Comparison of ENCODE assay signal across 17 cellular contexts in genomic region chr1:13737388-13737787, GRCh38. TPM values are rescaled to one million over a fixed set of nuclear protein-coding genes. Genes with fewer than 3 reads are reported as not detected.
DNase-seq lines count a peak whose midpoint lies in the region; ATAC-seq and TF ChIP-seq lines count a peak whose summit lies in the region.
"Had no signal": no experiment of that assay in that cellular context is flagged by ENCODE, and none has a peak within 500 bp of the region (broad histone marks: within the 10 kb centered on the region; RNA-seq: fewer than 3 reads in every experiment).

No MANE protein-coding gene starts in this region.

- no peak for ATAC-seq in activated B cell treated with CpG ODN at 0.5 μM for 24 hours (ENCODE audit: low read depth)
- ATAC-seq: heart right ventricle, left ventricle myocardium superior had no signal

- H4K20me1 ChIP-seq in neural progenitor cell (ENCODE audit: low read depth): peaks cover 11% of the 10 kb centered on the region

- H3K4me3 Mint-ChIP-seq in activated B cell treated with CpG ODN at 0.5 μM for 24 hours: no peak overlapping the region
- no peak overlapping the region for H3K4me3 Mint-ChIP-seq in neural progenitor cell

- H3K27me3 Mint-ChIP-seq in activated B cell treated with CpG ODN at 0.5 μM for 24 hours (no peaks in the 10 kb centered on the region), neural progenitor cell (ENCODE audit: insufficient read depth, low read depth) (no peaks in the 10 kb centered on the region)

- H3F3A ChIP-seq in neural progenitor cell (ENCODE audit: low read depth): peaks cover 4% of the 10 kb centered on the region

- TF ChIP-seq CTCF in activated B cell treated with CpG ODN at 0.5 μM for 24 hours (IDR thresholded peaks at IDR 0.05) (no peak), neural progenitor cell (IDR thresholded peaks at IDR 0.05) (no peak)

- CTCF ChIA-PET in activated B cell treated with CpG ODN at 0.5 μM for 24 hours (lab: Charles Lee): interaction anchor here (1.0 kb wide), 1 partner anchor 34 kb away, joined by 3 read pairs; no protein-coding TSS in a partner anchor

- no peaks in the 10 kb centered on the region for H3K9me3 Mint-ChIP-seq in activated B cell treated with CpG ODN at 0.5 μM for 24 hours
- H3K9me3 Mint-ChIP-seq in neural progenitor cell: no peaks in the 10 kb centered on the region

- H3K36me3 ChIP-seq in neural progenitor cell: no peaks in the 10 kb centered on the region

- DNase-seq in DMS79 treated with DMSO at 0.1 percent for 48 hours (lab: John Stamatoyannopoulos, UW) (peak; percentile 36), DMS79 (lab: John Stamatoyannopoulos, UW) (no peak), NCI-H1105 treated with DMSO at 0.1 percent for 48 hours (lab: John Stamatoyannopoulos, UW) (peak; percentile 88), activated B cell treated with CpG ODN at 0.5 μM for 24 hours (no peak), neural progenitor cell (ENCODE audit: low spot score) (no peak), NCI-H2029 (lab: John Stamatoyannopoulos, UW) (no peak), SW480 (ENCODE audit: low spot score) (no peak), LoVo (ENCODE audit: low spot score) (no peak)
- DNase-seq: 8988T; activated naive CD4-positive, alpha-beta T cell treated with anti-CD3 and anti-CD28 coated beads, Interleukin-2, amount 50 U/mL, for 16 hours; Caco-2; heart right ventricle; left ventricle myocardium superior; NCI-H1048 had no signal

- H3K9ac ChIP-seq in neural progenitor cell: no peak overlapping the region

- intact Hi-C loops in activated B cell treated with CpG ODN at 0.5 μM for 24 hours (cut with micrococcal nuclease): loop anchor here (10.0 kb wide), 1 partner anchor 1787 kb away; the partner anchor contains the start of genes CASP9 and DNAJC16

- H3K4me2 ChIP-seq in neural progenitor cell: peak overlapping the region; percentile 8

- no peak overlapping the region for H3K4me3 ChIP-seq in neural progenitor cell
- H3K4me3 ChIP-seq: heart right ventricle, SK-N-MC, skin epidermis, tibial nerve had no signal

- peaks cover 20% of the 10 kb centered on the region for H3K4me1 ChIP-seq in neural progenitor cell
- H3K4me1 ChIP-seq: Caco-2 had no signal

- POLR2A ChIA-PET in activated B cell treated with CpG ODN at 0.5 μM for 24 hours (lab: Charles Lee): interaction anchor here (1.1 to 1.9 kb wide), 2 partner anchors 12 to 70 kb away, joined by 3 to 9 read pairs; no protein-coding TSS in a partner anchor

- H3K4me1 Mint-ChIP-seq in activated B cell treated with CpG ODN at 0.5 μM for 24 hours: peaks cover 49% of the 10 kb centered on the region
- peaks cover 15% of the 10 kb centered on the region for H3K4me1 Mint-ChIP-seq in neural progenitor cell

- H3K27ac ChIP-seq in neural progenitor cell: no peak overlapping the region
- H3K27ac ChIP-seq: heart right ventricle, SK-N-MC, skin epidermis, tibial nerve had no signal

- no peaks in the 10 kb centered on the region for H3K9me3 ChIP-seq in neural progenitor cell (ENCODE audit: low read depth)
- H3K9me3 ChIP-seq: Caco-2, heart right ventricle, tibial nerve had no signal

- H3K79me2 ChIP-seq in neural progenitor cell (ENCODE audit: low read depth): no peaks in the 10 kb centered on the region

- peaks cover 73% of the 10 kb centered on the region for H3K36me3 Mint-ChIP-seq in activated B cell treated with CpG ODN at 0.5 μM for 24 hours (ENCODE audit: low read depth)
- H3K36me3 Mint-ChIP-seq in neural progenitor cell: peaks cover 2% of the 10 kb centered on the region

- H3K27ac Mint-ChIP-seq in activated B cell treated with CpG ODN at 0.5 μM for 24 hours: peak overlapping the region; percentile 74
- H3K27ac Mint-ChIP-seq in neural progenitor cell: no peak overlapping the region

- H3K27me3 ChIP-seq in neural progenitor cell: no peaks in the 10 kb centered on the region
- H3K27me3 ChIP-seq: heart right ventricle, tibial nerve had no signal

- H2AFZ ChIP-seq in neural progenitor cell (replicated peaks): no peak overlapping the region

RNA-seq across cellular contexts. Expression of gene PRDM2, which starts 37.4 kb away (rescaled TPM):
- total RNA-seq in activated B cell treated with CpG ODN at 0.5 μM for 24 hours (183 and 194 TPM in 2 replicates), neural progenitor cell (ENCODE audit: low replicate concordance) (17.9 and 22.0 TPM in 2 replicates)

Comparison
In these comparisons a context has a peak if more than half of its experiments do, and no peak if none do; other contexts are left out.
1. DNase-seq: peak in DMS79 treated with DMSO at 0.1 percent for 48 hours (single experiment) and NCI-H1105 treated with DMSO at 0.1 percent for 48 hours (single experiment); none in DMS79 (single experiment), activated B cell treated with CpG ODN at 0.5 μM for 24 hours (single experiment), neural progenitor cell (single experiment), NCI-H2029 (single experiment), SW480 (single experiment) and LoVo (single experiment).